3 cellular contexts compared by ENCODE assay signal in the genomic region with DNA sequence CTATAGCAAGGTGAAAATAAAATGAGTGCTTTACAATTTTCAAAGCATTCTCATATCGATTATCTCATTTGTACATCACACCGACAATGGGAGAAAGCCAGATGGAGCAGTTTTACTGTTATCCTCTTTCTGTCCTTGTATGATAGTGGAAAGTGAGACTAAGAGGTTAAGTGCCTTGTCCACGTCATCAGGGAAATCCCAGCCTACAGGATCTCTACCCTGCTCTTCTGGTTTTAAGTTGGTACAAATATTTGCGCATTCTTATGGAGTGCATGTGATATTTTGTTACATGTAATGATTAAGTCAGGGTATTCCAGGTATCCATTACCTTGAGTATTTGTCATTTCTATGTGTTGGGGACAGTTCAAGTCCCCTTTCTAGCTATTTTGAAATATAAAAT.
TF ChIP-seq lines count a peak whose summit lies in the region.

No MANE protein-coding gene starts in this region.

TF ChIP-seq in SK-N-SH, 30 proteins besides CTCF, POLR2A, EP300 and RAD21 (continued from another document):
- TF ChIP-seq, protein P1, sequence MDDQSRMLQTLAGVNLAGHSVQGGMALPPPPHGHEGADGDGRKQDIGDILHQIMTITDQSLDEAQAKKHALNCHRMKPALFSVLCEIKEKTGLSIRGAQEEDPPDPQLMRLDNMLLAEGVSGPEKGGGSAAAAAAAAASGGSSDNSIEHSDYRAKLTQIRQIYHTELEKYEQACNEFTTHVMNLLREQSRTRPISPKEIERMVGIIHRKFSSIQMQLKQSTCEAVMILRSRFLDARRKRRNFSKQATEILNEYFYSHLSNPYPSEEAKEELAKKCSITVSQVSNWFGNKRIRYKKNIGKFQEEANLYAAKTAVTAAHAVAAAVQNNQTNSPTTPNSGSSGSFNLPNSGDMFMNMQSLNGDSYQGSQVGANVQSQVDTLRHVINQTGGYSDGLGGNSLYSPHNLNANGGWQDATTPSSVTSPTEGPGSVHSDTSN (IDR thresholded peaks at IDR 0.05) = no peak
TF ChIP-seq in SK-N-SH: peak in this region for 1.

TF ChIP-seq in SK-N-SH treated with all-trans-retinoic acid at 6 μM for 48 hours, 23 proteins besides CTCF, POLR2A, EP300 and RAD21 (continued from another document):
- TF ChIP-seq, protein P2, sequence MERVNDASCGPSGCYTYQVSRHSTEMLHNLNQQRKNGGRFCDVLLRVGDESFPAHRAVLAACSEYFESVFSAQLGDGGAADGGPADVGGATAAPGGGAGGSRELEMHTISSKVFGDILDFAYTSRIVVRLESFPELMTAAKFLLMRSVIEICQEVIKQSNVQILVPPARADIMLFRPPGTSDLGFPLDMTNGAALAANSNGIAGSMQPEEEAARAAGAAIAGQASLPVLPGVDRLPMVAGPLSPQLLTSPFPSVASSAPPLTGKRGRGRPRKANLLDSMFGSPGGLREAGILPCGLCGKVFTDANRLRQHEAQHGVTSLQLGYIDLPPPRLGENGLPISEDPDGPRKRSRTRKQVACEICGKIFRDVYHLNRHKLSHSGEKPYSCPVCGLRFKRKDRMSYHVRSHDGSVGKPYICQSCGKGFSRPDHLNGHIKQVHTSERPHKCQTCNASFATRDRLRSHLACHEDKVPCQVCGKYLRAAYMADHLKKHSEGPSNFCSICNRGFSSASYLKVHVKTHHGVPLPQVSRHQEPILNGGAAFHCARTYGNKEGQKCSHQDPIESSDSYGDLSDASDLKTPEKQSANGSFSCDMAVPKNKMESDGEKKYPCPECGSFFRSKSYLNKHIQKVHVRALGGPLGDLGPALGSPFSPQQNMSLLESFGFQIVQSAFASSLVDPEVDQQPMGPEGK (CRISPR knock-in tag; IDR thresholded peaks at IDR 0.05; ENCODE audit: borderline replicate concordance) = no peak
- TF ChIP-seq SNAI2 (CRISPR knock-in tag; IDR thresholded peaks at IDR 0.05) (no peak), ZNF565 (CRISPR knock-in tag; conservative IDR thresholded peaks at IDR 0.05; ENCODE audit: low read depth) (no peak)

TF ChIP-seq in GM12878, 131 proteins besides CTCF, POLR2A, EP300 and RAD21 (continued from another document):
- TF ChIP-seq, protein P3, sequence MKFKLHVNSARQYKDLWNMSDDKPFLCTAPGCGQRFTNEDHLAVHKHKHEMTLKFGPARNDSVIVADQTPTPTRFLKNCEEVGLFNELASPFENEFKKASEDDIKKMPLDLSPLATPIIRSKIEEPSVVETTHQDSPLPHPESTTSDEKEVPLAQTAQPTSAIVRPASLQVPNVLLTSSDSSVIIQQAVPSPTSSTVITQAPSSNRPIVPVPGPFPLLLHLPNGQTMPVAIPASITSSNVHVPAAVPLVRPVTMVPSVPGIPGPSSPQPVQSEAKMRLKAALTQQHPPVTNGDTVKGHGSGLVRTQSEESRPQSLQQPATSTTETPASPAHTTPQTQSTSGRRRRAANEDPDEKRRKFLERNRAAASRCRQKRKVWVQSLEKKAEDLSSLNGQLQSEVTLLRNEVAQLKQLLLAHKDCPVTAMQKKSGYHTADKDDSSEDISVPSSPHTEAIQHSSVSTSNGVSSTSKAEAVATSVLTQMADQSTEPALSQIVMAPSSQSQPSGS (IDR thresholded peaks at IDR 0.05; ENCODE audit: low read length) = no peak
- TF ChIP-seq NRF1 (conservative IDR thresholded peaks at IDR 0.05; ENCODE audit: low read depth, low read length) (no peak), CBX5 (IDR thresholded peaks at IDR 0.05; ENCODE audit: low read depth) (no peak), FOXM1 (IDR thresholded peaks at IDR 0.05; ENCODE audit: low read depth, low read length) (no peak), CBFB (IDR thresholded peaks at IDR 0.05; ENCODE audit: low read depth) (no peak), YBX1 (IDR thresholded peaks at IDR 0.05) (no peak), PAX8 (IDR thresholded peaks at IDR 0.05) (no peak), TCF12 (IDR thresholded peaks at IDR 0.05; ENCODE audit: low read depth, low read length) (no peak), HDAC2 (IDR thresholded peaks at IDR 0.05) (no peak), CHD2 (IDR thresholded peaks at IDR 0.05; ENCODE audit: borderline replicate concordance, low read depth, low read length) (no peak), MEF2A (IDR thresholded peaks at IDR 0.05; ENCODE audit: insufficient read depth, low read depth, low read length) (no peak)
- TF ChIP-seq, protein P4, sequence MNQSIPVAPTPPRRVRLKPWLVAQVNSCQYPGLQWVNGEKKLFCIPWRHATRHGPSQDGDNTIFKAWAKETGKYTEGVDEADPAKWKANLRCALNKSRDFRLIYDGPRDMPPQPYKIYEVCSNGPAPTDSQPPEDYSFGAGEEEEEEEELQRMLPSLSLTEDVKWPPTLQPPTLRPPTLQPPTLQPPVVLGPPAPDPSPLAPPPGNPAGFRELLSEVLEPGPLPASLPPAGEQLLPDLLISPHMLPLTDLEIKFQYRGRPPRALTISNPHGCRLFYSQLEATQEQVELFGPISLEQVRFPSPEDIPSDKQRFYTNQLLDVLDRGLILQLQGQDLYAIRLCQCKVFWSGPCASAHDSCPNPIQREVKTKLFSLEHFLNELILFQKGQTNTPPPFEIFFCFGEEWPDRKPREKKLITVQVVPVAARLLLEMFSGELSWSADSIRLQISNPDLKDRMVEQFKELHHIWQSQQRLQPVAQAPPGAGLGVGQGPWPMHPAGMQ (IDR thresholded peaks at IDR 0.05; ENCODE audit: borderline replicate concordance) = no peak
- TF ChIP-seq, protein P5, sequence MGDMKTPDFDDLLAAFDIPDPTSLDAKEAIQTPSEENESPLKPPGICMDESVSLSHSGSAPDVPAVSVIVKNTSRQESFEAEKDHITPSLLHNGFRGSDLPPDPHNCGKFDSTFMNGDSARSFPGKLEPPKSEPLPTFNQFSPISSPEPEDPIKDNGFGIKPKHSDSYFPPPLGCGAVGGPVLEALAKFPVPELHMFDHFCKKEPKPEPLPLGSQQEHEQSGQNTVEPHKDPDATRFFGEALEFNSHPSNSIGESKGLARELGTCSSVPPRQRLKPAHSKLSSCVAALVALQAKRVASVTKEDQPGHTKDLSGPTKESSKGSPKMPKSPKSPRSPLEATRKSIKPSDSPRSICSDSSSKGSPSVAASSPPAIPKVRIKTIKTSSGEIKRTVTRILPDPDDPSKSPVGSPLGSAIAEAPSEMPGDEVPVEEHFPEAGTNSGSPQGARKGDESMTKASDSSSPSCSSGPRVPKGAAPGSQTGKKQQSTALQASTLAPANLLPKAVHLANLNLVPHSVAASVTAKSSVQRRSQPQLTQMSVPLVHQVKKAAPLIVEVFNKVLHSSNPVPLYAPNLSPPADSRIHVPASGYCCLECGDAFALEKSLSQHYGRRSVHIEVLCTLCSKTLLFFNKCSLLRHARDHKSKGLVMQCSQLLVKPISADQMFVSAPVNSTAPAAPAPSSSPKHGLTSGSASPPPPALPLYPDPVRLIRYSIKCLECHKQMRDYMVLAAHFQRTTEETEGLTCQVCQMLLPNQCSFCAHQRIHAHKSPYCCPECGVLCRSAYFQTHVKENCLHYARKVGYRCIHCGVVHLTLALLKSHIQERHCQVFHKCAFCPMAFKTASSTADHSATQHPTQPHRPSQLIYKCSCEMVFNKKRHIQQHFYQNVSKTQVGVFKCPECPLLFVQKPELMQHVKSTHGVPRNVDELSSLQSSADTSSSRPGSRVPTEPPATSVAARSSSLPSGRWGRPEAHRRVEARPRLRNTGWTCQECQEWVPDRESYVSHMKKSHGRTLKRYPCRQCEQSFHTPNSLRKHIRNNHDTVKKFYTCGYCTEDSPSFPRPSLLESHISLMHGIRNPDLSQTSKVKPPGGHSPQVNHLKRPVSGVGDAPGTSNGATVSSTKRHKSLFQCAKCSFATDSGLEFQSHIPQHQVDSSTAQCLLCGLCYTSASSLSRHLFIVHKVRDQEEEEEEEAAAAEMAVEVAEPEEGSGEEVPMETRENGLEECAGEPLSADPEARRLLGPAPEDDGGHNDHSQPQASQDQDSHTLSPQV (IDR thresholded peaks at IDR 0.05) = no peak
- TF ChIP-seq, protein P6, sequence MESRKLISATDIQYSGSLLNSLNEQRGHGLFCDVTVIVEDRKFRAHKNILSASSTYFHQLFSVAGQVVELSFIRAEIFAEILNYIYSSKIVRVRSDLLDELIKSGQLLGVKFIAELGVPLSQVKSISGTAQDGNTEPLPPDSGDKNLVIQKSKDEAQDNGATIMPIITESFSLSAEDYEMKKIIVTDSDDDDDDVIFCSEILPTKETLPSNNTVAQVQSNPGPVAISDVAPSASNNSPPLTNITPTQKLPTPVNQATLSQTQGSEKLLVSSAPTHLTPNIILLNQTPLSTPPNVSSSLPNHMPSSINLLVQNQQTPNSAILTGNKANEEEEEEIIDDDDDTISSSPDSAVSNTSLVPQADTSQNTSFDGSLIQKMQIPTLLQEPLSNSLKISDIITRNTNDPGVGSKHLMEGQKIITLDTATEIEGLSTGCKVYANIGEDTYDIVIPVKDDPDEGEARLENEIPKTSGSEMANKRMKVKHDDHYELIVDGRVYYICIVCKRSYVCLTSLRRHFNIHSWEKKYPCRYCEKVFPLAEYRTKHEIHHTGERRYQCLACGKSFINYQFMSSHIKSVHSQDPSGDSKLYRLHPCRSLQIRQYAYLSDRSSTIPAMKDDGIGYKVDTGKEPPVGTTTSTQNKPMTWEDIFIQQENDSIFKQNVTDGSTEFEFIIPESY (IDR thresholded peaks at IDR 0.05) = no peak
- TF ChIP-seq, protein P7, sequence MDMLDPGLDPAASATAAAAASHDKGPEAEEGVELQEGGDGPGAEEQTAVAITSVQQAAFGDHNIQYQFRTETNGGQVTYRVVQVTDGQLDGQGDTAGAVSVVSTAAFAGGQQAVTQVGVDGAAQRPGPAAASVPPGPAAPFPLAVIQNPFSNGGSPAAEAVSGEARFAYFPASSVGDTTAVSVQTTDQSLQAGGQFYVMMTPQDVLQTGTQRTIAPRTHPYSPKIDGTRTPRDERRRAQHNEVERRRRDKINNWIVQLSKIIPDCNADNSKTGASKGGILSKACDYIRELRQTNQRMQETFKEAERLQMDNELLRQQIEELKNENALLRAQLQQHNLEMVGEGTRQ (IDR thresholded peaks at IDR 0.05; ENCODE audit: borderline replicate concordance, low read depth, low read length) = no peak
- TF ChIP-seq, protein P8, sequence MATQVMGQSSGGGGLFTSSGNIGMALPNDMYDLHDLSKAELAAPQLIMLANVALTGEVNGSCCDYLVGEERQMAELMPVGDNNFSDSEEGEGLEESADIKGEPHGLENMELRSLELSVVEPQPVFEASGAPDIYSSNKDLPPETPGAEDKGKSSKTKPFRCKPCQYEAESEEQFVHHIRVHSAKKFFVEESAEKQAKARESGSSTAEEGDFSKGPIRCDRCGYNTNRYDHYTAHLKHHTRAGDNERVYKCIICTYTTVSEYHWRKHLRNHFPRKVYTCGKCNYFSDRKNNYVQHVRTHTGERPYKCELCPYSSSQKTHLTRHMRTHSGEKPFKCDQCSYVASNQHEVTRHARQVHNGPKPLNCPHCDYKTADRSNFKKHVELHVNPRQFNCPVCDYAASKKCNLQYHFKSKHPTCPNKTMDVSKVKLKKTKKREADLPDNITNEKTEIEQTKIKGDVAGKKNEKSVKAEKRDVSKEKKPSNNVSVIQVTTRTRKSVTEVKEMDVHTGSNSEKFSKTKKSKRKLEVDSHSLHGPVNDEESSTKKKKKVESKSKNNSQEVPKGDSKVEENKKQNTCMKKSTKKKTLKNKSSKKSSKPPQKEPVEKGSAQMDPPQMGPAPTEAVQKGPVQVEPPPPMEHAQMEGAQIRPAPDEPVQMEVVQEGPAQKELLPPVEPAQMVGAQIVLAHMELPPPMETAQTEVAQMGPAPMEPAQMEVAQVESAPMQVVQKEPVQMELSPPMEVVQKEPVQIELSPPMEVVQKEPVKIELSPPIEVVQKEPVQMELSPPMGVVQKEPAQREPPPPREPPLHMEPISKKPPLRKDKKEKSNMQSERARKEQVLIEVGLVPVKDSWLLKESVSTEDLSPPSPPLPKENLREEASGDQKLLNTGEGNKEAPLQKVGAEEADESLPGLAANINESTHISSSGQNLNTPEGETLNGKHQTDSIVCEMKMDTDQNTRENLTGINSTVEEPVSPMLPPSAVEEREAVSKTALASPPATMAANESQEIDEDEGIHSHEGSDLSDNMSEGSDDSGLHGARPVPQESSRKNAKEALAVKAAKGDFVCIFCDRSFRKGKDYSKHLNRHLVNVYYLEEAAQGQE (IDR thresholded peaks at IDR 0.05; ENCODE audit: low read depth, low read length) = no peak
